ENCODE assay signal across 18 cellular contexts in genomic region chr1:69511426-69512192, GRCh38. TPM values are rescaled to one million over a fixed set of nuclear protein-coding genes. Genes with fewer than 3 reads are reported as not detected.
"Had no signal": no experiment of that assay in that cellular context is flagged by ENCODE, and none has a peak within 500 bp of the region (broad histone marks: within the 10 kb centered on the region; RNA-seq: fewer than 3 reads in every experiment).

No MANE protein-coding gene starts in this region.

- H3K36me3 ChIP-seq: ascending aorta, left lung, prostate gland, right atrium auricular region, tibial artery had no signal

- H3K27ac ChIP-seq: ascending aorta, left lung, prostate gland, right atrium auricular region, tibial artery had no signal

- H3K9me3 Mint-ChIP-seq: activated T-cell treated with anti-CD3 and anti-CD28 coated beads, Interleukin-2, amount 50 U/mL, for 72 hours; neural crest cell had no signal

- H3K27me3 ChIP-seq: ascending aorta, left lung, right atrium auricular region, tibial artery had no signal

- H3K27me3 Mint-ChIP-seq: effector memory CD8-positive, alpha-beta T cell had no signal

- H3K4me3 Mint-ChIP-seq: activated T-cell treated with anti-CD3 and anti-CD28 coated beads, Interleukin-2, amount 50 U/mL, for 72 hours; effector memory CD8-positive, alpha-beta T cell; neural crest cell had no signal

- H3K4me3 ChIP-seq: ascending aorta, left lung, prostate gland, right atrium auricular region, tibial artery had no signal

- DNase-seq: activated CD4-positive, alpha-beta T cell treated with anti-CD3 and anti-CD28 coated beads, Interleukin-2, amount 50 U/mL, for 4 hours; activated effector memory CD4-positive, alpha-beta T cell treated with anti-CD3 and anti-CD28 coated beads, Interleukin-2, amount 50 U/mL, for 16 hours; activated naive CD4-positive, alpha-beta T cell treated with anti-CD3 and anti-CD28 coated beads, Interleukin-2, amount 50 U/mL, for 16 hours; activated T-cell treated with anti-CD3 and anti-CD28 coated beads, Interleukin-2, amount 50 U/mL, for 72 hours; effector memory CD8-positive, alpha-beta T cell; kidney; left lung; stimulated activated CD4-positive, alpha-beta T cell treated with anti-CD3 and anti-CD28 coated beads, Interleukin-2, amount 100 ng/mL, for 24 hours; stimulated activated naive CD4-positive, alpha-beta T cell treated with Interleukin-2 at 50 U/mL for 16 hours; tibial artery had no signal

- H3K27ac Mint-ChIP-seq: activated T-cell treated with anti-CD3 and anti-CD28 coated beads, Interleukin-2, amount 50 U/mL, for 72 hours; effector memory CD8-positive, alpha-beta T cell had no signal

- H3K9me3 ChIP-seq: ascending aorta, left lung, prostate gland, right atrium auricular region, tibial artery had no signal

- H3K4me1 ChIP-seq: ascending aorta, left lung, prostate gland, right atrium auricular region had no signal

RNA-seq across cellular contexts. Expression of gene LRRC7, which starts 56.1 kb away (rescaled TPM):
- total RNA-seq: activated CD8-positive, alpha-beta memory T cell treated with anti-CD3 and anti-CD28 coated beads for 36 hours; ascending aorta; bronchial epithelial cell; epithelial cell of proximal tubule; left lung; subcutaneous adipose tissue had no signal
